ENCODE assay signal across 2 cellular contexts in genomic region chr16:66891797-66892196, GRCh38.
TF ChIP-seq lines count a peak whose summit lies in the region.

No MANE protein-coding gene starts in this region.

TF ChIP-seq in GM12891, 5 proteins besides CTCF, POLR2A, EP300 and RAD21:
- TF ChIP-seq SPI1 (IDR thresholded peaks at IDR 0.05; ENCODE audit: low read depth, low read length) = no peak
- peak; percentile 66 for TF ChIP-seq PAX5 (IDR thresholded peaks at IDR 0.05; ENCODE audit: insufficient read depth, low read length, severe bottlenecking)
- no peak for TF ChIP-seq POLR2AphosphoS5 (IDR thresholded peaks at IDR 0.05; ENCODE audit: low read depth, low read length)
- no peak for TF ChIP-seq TAF1 (IDR thresholded peaks at IDR 0.05; ENCODE audit: low read depth, low read length)

TF ChIP-seq in GM12878, 131 proteins besides CTCF, POLR2A, EP300 and RAD21:
- TF ChIP-seq PAX5 (IDR thresholded peaks at IDR 0.05; ENCODE audit: borderline replicate concordance, low read depth, low read length) = peak; percentile 72; the same call in 1 of the 2 replicates
- TF ChIP-seq CUX1 (IDR thresholded peaks at IDR 0.05; ENCODE audit: insufficient replicate concordance, low read depth, low read length) = no peak
